In genomic region chr15:92881570-92881837, GRCh38 we compare ENCODE assay signal across 8 cellular contexts. TPM values are rescaled to one million over a fixed set of nuclear protein-coding genes. Genes with fewer than 3 reads are reported as not detected.
DNase-seq lines count a peak whose midpoint lies in the region; ATAC-seq, FAIRE-seq and TF ChIP-seq lines count a peak whose summit lies in the region.

No MANE protein-coding gene starts in this region.

- TF ChIP-seq CTCF in Loucy (conservative IDR thresholded peaks at IDR 0.05; ENCODE audit: low read length) = no peak
- no peak for TF ChIP-seq CTCF in colonic mucosa (IDR thresholded peaks at IDR 0.05)
- no peak for TF ChIP-seq CTCF in nephron (IDR thresholded peaks at IDR 0.05; ENCODE audit: unreplicated experiment in 3 of 3)

- peaks cover 30% of the 10 kb centered on the region for H3K36me3 Mint-ChIP-seq in nephron (ENCODE audit: low read depth)

- H3K9me3 Mint-ChIP-seq in nephron = no peaks in the 10 kb centered on the region

- H3K4me3 ChIP-seq in ACC112 (ENCODE audit: low read depth, low read length) = peak overlapping the region; percentile 73
- H3K4me3 ChIP-seq in Loucy (ENCODE audit: low read length, poor library complexity, severe bottlenecking) = peak overlapping the region; percentile 73
- H3K4me3 ChIP-seq in colonic mucosa = peak overlapping the region; percentile 29

- peak overlapping the region; percentile 84 for H2AFZ ChIP-seq in ACC112 (ENCODE audit: low read length, unreplicated experiment)
- no peak overlapping the region for H2AFZ ChIP-seq in Loucy (ENCODE audit: low read length)

- H3K36me3 ChIP-seq in ACC112 (ENCODE audit: insufficient read depth, low read length) (peaks cover 17% of the 10 kb centered on the region), Loucy (ENCODE audit: insufficient read depth, low read length) (peaks cover 15% of the 10 kb centered on the region), colonic mucosa (no peaks in the 10 kb centered on the region)

- peaks cover 4% of the 10 kb centered on the region; the same call in 1 of the 2 replicates for H3F3A ChIP-seq in Loucy (ENCODE audit: low read depth)

- intact Hi-C loops in colonic mucosa (cut with DNase I) = loop anchor here (5.0 kb wide), 1 partner anchor 64 kb away; no protein-coding TSS in a partner anchor

- H3K4me1 Mint-ChIP-seq in nephron = peaks cover 48% of the 10 kb centered on the region

- H3K9me3 ChIP-seq in Loucy (ENCODE audit: insufficient read depth, low read depth, low read length) (no peaks in the 10 kb centered on the region), colonic mucosa (no peaks in the 10 kb centered on the region)

- peak overlapping the region; percentile 81 for H3K4me2 ChIP-seq in Loucy (ENCODE audit: low read depth, low read length, poor library complexity, severe bottlenecking)

- no peak for ATAC-seq in GM19463 (IDR thresholded peaks at IDR 0.05; ENCODE audit: unreplicated experiment)

- H4K20me1 ChIP-seq in Loucy (ENCODE audit: insufficient read depth, low read length, poor library complexity, severe bottlenecking) = peaks cover 34% of the 10 kb centered on the region

- TF ChIP-seq POLR2A in GM12892 (IDR thresholded peaks at IDR 0.05; ENCODE audit: low read depth, low read length) = no peak

- no peak for FAIRE-seq in GM12892 (lab: Jason Lieb, UNC)

- no peaks in the 10 kb centered on the region for H3K9me2 ChIP-seq in Loucy (replicated peaks; ENCODE audit: low read depth, low read length)

- H3K27me3 ChIP-seq in ACC112 (ENCODE audit: insufficient read depth, low read length) = no peaks in the 10 kb centered on the region
- H3K27me3 ChIP-seq in Loucy (ENCODE audit: insufficient read depth, low read length, poor library complexity, severe bottlenecking) = peaks cover 9% of the 10 kb centered on the region
- H3K27me3 ChIP-seq in colonic mucosa = no peaks in the 10 kb centered on the region

- peak overlapping the region; percentile 99 to 100 (median 99) for H3K27ac Mint-ChIP-seq in nephron

- H3K27ac ChIP-seq in ACC112 (ENCODE audit: low read depth, low read length) (peak overlapping the region; percentile 61), colonic mucosa (peak overlapping the region; percentile 96)

- H3K4me3 Mint-ChIP-seq in nephron = peak overlapping the region; percentile 83 to 89 (median 89)

- H3K79me2 ChIP-seq in ACC112 (ENCODE audit: control insufficient read depth, insufficient read depth, low read length, unreplicated experiment) = peaks cover 40% of the 10 kb centered on the region
- H3K79me2 ChIP-seq in Loucy (ENCODE audit: insufficient read depth, low read length) = peaks cover 43% of the 10 kb centered on the region

- H3K9ac ChIP-seq in Loucy (ENCODE audit: low read depth, low read length, poor library complexity, severe bottlenecking) (peak overlapping the region; percentile 87), colonic mucosa (ENCODE audit: low read depth in 2 of 2, low read length in 2 of 2) (peak overlapping the region; percentile 45 to 95)

- H3K4me1 ChIP-seq in ACC112 (ENCODE audit: control insufficient read depth, insufficient read depth, low read length, unreplicated experiment) (peaks cover 22% of the 10 kb centered on the region), Loucy (ENCODE audit: insufficient read depth, low read length, poor library complexity, severe bottlenecking) (peaks cover 47% of the 10 kb centered on the region), colonic mucosa (peaks cover 12% of the 10 kb centered on the region)

- no peaks in the 10 kb centered on the region for H3K27me3 Mint-ChIP-seq in nephron (ENCODE audit: low read depth)

- DNase-seq in colonic mucosa (no peak), GM12892 (ENCODE audit: insufficient read length) (no peak), SHP77 treated with DMSO at 0.1 percent for 48 hours (lab: John Stamatoyannopoulos, UW) (no peak), NCI-H2227 (lab: John Stamatoyannopoulos, UW; ENCODE audit: unreplicated experiment) (no peak)

RNA-seq across cellular contexts. Expression of gene CHD2, which starts 18.6 kb away (rescaled TPM):
- 100 to 1,000 TPM in 1 of 2 donors, 10 to 100 TPM in 1; 87.5 to 121 TPM for total RNA-seq in colonic mucosa
- polyA plus RNA-seq in GM12892 (2012; ENCODE audit: missing spikeins) = 66.6 TPM
